9 cellular contexts compared by ENCODE assay signal in genomic region chr5:133931546-133931945, GRCh38.
"Had no signal": no experiment of that assay in that cellular context is flagged by ENCODE, and none has a peak within 500 bp of the region (broad histone marks: within the 10 kb centered on the region; RNA-seq: fewer than 3 reads in every experiment).

No MANE protein-coding gene starts in this region.

- H3K36me3 Mint-ChIP-seq: WTC11 had no signal

- H3K4me1 Mint-ChIP-seq: WTC11 had no signal

- ATAC-seq: left lobe of liver; stimulated activated effector memory CD8-positive, alpha-beta T cell treated with anti-CD3 and anti-CD28 coated beads, Interleukin-12 subunit alpha, Interleukin-12 subunit beta, amount 100 ng/mL, for 72 hours; T-helper 17 cell; WTC11 had no signal

- H3K27ac Mint-ChIP-seq: stimulated activated effector memory CD8-positive, alpha-beta T cell treated with anti-CD3 and anti-CD28 coated beads, Interleukin-12 subunit alpha, Interleukin-12 subunit beta, amount 100 ng/mL, for 72 hours; T-helper 17 cell; WTC11 had no signal

- H3K9me3 Mint-ChIP-seq: stimulated activated effector memory CD8-positive, alpha-beta T cell treated with anti-CD3 and anti-CD28 coated beads, Interleukin-12 subunit alpha, Interleukin-12 subunit beta, amount 100 ng/mL, for 72 hours had no signal

- DNase-seq: activated naive CD4-positive, alpha-beta T cell; cortex of kidney; effector CD4-positive, alpha-beta T cell; esophagus squamous epithelium; SJCRH30; T-helper 17 cell had no signal

- H3K4me3 Mint-ChIP-seq: stimulated activated effector memory CD8-positive, alpha-beta T cell treated with anti-CD3 and anti-CD28 coated beads, Interleukin-12 subunit alpha, Interleukin-12 subunit beta, amount 100 ng/mL, for 72 hours; WTC11 had no signal
